Comparison of ENCODE assay signal across 27 cellular contexts in the genomic region with DNA sequence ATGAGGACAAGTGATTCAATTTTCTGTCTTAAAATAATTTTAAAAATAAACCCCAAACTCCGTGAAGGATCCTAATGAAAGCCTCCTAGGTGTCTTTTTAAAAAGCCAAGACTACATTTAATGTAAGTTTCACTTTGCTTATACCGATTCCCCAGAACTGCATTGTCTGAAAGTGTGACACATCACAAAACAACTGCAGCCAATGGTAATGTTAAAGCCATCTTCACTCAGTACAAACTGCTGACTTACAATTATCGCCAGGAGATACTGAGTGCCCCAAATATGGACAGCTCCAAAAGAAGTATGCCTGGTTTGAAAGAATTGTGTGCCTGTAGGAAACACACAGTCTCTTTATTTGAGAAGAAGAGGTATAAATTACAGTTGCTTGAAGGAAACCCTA.
"Had no signal": no experiment of that assay in that cellular context is flagged by ENCODE, and none has a peak within 500 bp of the region (broad histone marks: within the 10 kb centered on the region; RNA-seq: fewer than 3 reads in every experiment).

No MANE protein-coding gene starts in this region.

- H3K27ac ChIP-seq: stomach, suprapubic skin, testis, thoracic aorta, thyroid gland, tibial artery, tibial nerve, transverse colon, upper lobe of left lung, upper lobe of right lung, uterus, vagina had no signal

- H3K4me3 ChIP-seq: stomach, suprapubic skin, testis, thoracic aorta, thyroid gland, tibial artery, tibial nerve, transverse colon, upper lobe of left lung, upper lobe of right lung, uterus, vagina had no signal

- DNase-seq: stimulated activated CD4-positive, alpha-beta T cell treated with anti-CD3 and anti-CD28 coated beads, Interleukin-2, amount 100 ng/mL, for 48 hours; stimulated activated CD4-positive, alpha-beta T cell treated with anti-CD3 and anti-CD28 coated beads, Interleukin-4, amount 100 ng/mL, for 1 hour; stimulated activated CD4-positive, alpha-beta T cell treated with anti-CD3 and anti-CD28 coated beads, Interleukin-4, amount 100 ng/mL, for 24 hours; stimulated activated CD4-positive, alpha-beta T cell treated with anti-CD3 and anti-CD28 coated beads, Interleukin-4, amount 100 ng/mL, for 4 hours; stimulated activated CD8-positive, alpha-beta memory T cell treated with anti-CD3 and anti-CD28 coated beads, Interleukin-4, amount 100 ng/mL, for 48 hours; stimulated activated naive B cell treated with anti-CD40 and anti-IgM and Interleukin-4, amounts not matched to agents 10 μg/mL and 1 μg/mL and 100 μg/mL, for 72 hours; stimulated activated naive CD4-positive, alpha-beta T cell; stimulated activated naive CD4-positive, alpha-beta T cell treated with Interleukin-2 at 50 U/mL for 16 hours; stimulated activated naive CD8-positive, alpha-beta T cell treated with anti-CD3 and anti-CD28 coated beads, Interleukin-15, amount 100 ng/mL, for 72 hours; stimulated activated naive CD8-positive, alpha-beta T cell treated with anti-CD3 and anti-CD28 coated beads, Interleukin-15, Interleukin-2, amounts not matched to agents 100 U/mL and 50 U/mL, for 24 hours; stomach; substantia nigra; testis; thyroid gland; tibial artery; transverse colon; trophoblast cell; upper lobe of left lung; upper lobe of right lung; uterus had no signal

- ATAC-seq: stimulated activated effector memory CD8-positive, alpha-beta T cell treated with anti-CD3 and anti-CD28 coated beads, Interleukin-12 subunit alpha, Interleukin-12 subunit beta, amount 100 ng/mL, for 72 hours; stimulated activated memory B cell treated with anti-CD40 and anti-IgM and Interleukin-4, amounts not matched to agents 10 μg/mL and 1 μg/mL and 100 μg/mL, for 72 hours; stimulated activated naive B cell treated with anti-CD40 and anti-IgM and Interleukin-4, amounts not matched to agents 10 μg/mL and 1 μg/mL and 100 μg/mL, for 72 hours; stimulated activated naive CD8-positive, alpha-beta T cell treated with anti-CD3 and anti-CD28 coated beads, Interleukin-15, amount 100 ng/mL, for 72 hours; stimulated activated naive CD8-positive, alpha-beta T cell treated with anti-CD3 and anti-CD28 coated beads, Interleukin-15, Interleukin-2, amounts not matched to agents 100 U/mL and 50 U/mL, for 24 hours; upper lobe of right lung had no signal

- H3K4me1 ChIP-seq: stomach, suprapubic skin, testis, thyroid gland, tibial nerve, transverse colon, upper lobe of left lung, upper lobe of right lung, uterus, vagina had no signal

- H3K9me3 ChIP-seq: stomach, suprapubic skin, testis, thoracic aorta, thyroid gland, tibial artery, tibial nerve, transverse colon, upper lobe of left lung, upper lobe of right lung, uterus, vagina had no signal

- H3K27me3 ChIP-seq: stomach, suprapubic skin, testis, thyroid gland, tibial artery, tibial nerve, transverse colon, upper lobe of left lung, upper lobe of right lung, uterus, vagina had no signal

- FAIRE-seq: urothelium cell line had no signal

- H3K36me3 ChIP-seq: stomach, suprapubic skin, thoracic aorta, thyroid gland, tibial artery, tibial nerve, transverse colon, upper lobe of left lung, upper lobe of right lung, uterus, vagina had no signal
